ENCODE assay signal across 16 cellular contexts in genomic region chr15:85495096-85495495, GRCh38.
DNase-seq lines count a peak whose midpoint lies in the region; ATAC-seq and TF ChIP-seq lines count a peak whose summit lies in the region.
"Had no signal": no experiment of that assay in that cellular context is flagged by ENCODE, and none has a peak within 500 bp of the region (broad histone marks: within the 10 kb centered on the region; RNA-seq: fewer than 3 reads in every experiment).

No MANE protein-coding gene starts in this region.

- H3K27me3 ChIP-seq in SK-N-SH (ENCODE audit: insufficient read depth), result no peaks in the 10 kb centered on the region
- H3K27me3 ChIP-seq: tibial artery had no signal

- peaks cover 7 to 49% of the 10 kb centered on the region in 2 experiments; a peak in 3 of 4 replicates for H3K4me1 ChIP-seq in SK-N-SH (ENCODE audit: control insufficient read depth in 1 of 2, insufficient read depth in 2 of 2, low read depth in 1 of 2, low read length in 1 of 2)

- no peak overlapping the region for H3K4me3 ChIP-seq in SK-N-SH (ENCODE audit: low read depth in 2 of 2, low read length in 1 of 2)
- H3K4me3 ChIP-seq: tibial artery had no signal

- DNase-seq in SK-N-SH (no peak), kidney tubule cell (ENCODE audit: low spot score) (peak; percentile 50), HPDE6-E6E7 (ENCODE audit: extremely low spot score) (no peak), NCI-H2081 treated with DMSO at 0.1 percent for 48 hours (lab: John Stamatoyannopoulos, UW) (no peak)
- DNase-seq: activated CD4-positive, alpha-beta memory T cell treated with anti-CD3 and anti-CD28 coated beads for 36 hours; activated T-cell treated with anti-CD3 and anti-CD28 coated beads, Interleukin-2, amount 50 U/mL, for 1 hour; NK-92 treated with Interleukin-12 subunit alpha and Interleukin-12 subunit beta, amount 100 ng/mL, for 24 hours; tibial artery had no signal

- no peak for ATAC-seq in SK-N-SH treated with all-trans-retinoic acid at 6 μM for 48 hours
- no peak for ATAC-seq in stimulated activated memory B cell treated with anti-CD40 and anti-IgM and Interleukin-4, amounts not matched to agents 10 μg/mL and 1 μg/mL and 100 μg/mL, for 72 hours
- no peak for ATAC-seq in GM21515 (IDR thresholded peaks at IDR 0.05; ENCODE audit: unreplicated experiment)
- ATAC-seq: activated naive CD4-positive, alpha-beta T cell treated with anti-CD3 and anti-CD28 coated beads, Interleukin-2, amount 50 U/mL, for 72 hours; stimulated activated effector memory CD8-positive, alpha-beta T cell treated with anti-CD3 and anti-CD28 coated beads, Interleukin-12 subunit alpha, Interleukin-12 subunit beta, amount 100 ng/mL, for 72 hours had no signal

- H3K9me3 ChIP-seq in SK-N-SH, result no peaks in the 10 kb centered on the region
- H3K9me3 ChIP-seq: tibial artery had no signal

- no peaks in the 10 kb centered on the region for H3K9me2 ChIP-seq in SK-N-SH

- no peaks in the 10 kb centered on the region for H3K36me3 ChIP-seq in SK-N-SH (replicated peaks in 1 of 2; ENCODE audit: control insufficient read depth in 1 of 2, insufficient read depth in 2 of 2, low read length in 1 of 2)
- H3K36me3 ChIP-seq: tibial artery had no signal

- CTCF ChIA-PET in SK-N-SH (lab: Yijun Ruan, JAX), result interaction anchor here (2.0 to 3.3 kb wide), 3 partner anchors 9 to 198 kb away, joined by 8 to 21 read pairs (median 12); no protein-coding TSS in a partner anchor

- TF ChIP-seq CTCF in SK-N-SH (IDR thresholded peaks at IDR 0.05) (no peak), VCaP (conservative IDR thresholded peaks at IDR 0.05) (no peak)

- peak overlapping the region; percentile 73 to 98; a peak in 3 of 4 replicates for H3K27ac ChIP-seq in SK-N-SH (ENCODE audit: low read depth in 2 of 2, low read length in 1 of 2)
- peak overlapping the region; percentile 83 for H3K27ac ChIP-seq in VCaP
- H3K27ac ChIP-seq: C4-2B, RWPE1, tibial artery had no signal

- peaks cover 90% of the 10 kb centered on the region for H3K4me1 Mint-ChIP-seq in stimulated activated memory B cell treated with anti-CD40 and anti-IgM and Interleukin-4, amounts not matched to agents 10 μg/mL and 1 μg/mL and 100 μg/mL, for 72 hours

- no peaks in the 10 kb centered on the region for H4K20me1 ChIP-seq in SK-N-SH (ENCODE audit: insufficient read depth)

- POLR2A ChIA-PET in SK-N-SH (lab: Yijun Ruan, JAX), result no interaction called here

- H3F3A ChIP-seq in SK-N-SH (replicated peaks; ENCODE audit: insufficient read depth), result peaks cover 4% of the 10 kb centered on the region

- peak overlapping the region; percentile 44 for H3K27ac Mint-ChIP-seq in stimulated activated memory B cell treated with anti-CD40 and anti-IgM and Interleukin-4, amounts not matched to agents 10 μg/mL and 1 μg/mL and 100 μg/mL, for 72 hours
- H3K27ac Mint-ChIP-seq: activated CD4-positive, alpha-beta memory T cell treated with anti-CD3 and anti-CD28 coated beads for 36 hours; activated naive CD4-positive, alpha-beta T cell treated with anti-CD3 and anti-CD28 coated beads, Interleukin-2, amount 50 U/mL, for 72 hours had no signal

- no peak overlapping the region for H2AFZ ChIP-seq in SK-N-SH (ENCODE audit: low read depth)

- H3K27me3 Mint-ChIP-seq in stimulated activated memory B cell treated with anti-CD40 and anti-IgM and Interleukin-4, amounts not matched to agents 10 μg/mL and 1 μg/mL and 100 μg/mL, for 72 hours, result no peaks in the 10 kb centered on the region
- H3K27me3 Mint-ChIP-seq: activated CD4-positive, alpha-beta memory T cell treated with anti-CD3 and anti-CD28 coated beads for 36 hours had no signal

- peaks cover 14% of the 10 kb centered on the region for H3K36me3 Mint-ChIP-seq in stimulated activated memory B cell treated with anti-CD40 and anti-IgM and Interleukin-4, amounts not matched to agents 10 μg/mL and 1 μg/mL and 100 μg/mL, for 72 hours
- H3K36me3 Mint-ChIP-seq: activated CD4-positive, alpha-beta memory T cell treated with anti-CD3 and anti-CD28 coated beads for 36 hours; activated naive CD4-positive, alpha-beta T cell treated with anti-CD3 and anti-CD28 coated beads, Interleukin-2, amount 50 U/mL, for 72 hours; stimulated activated effector memory CD8-positive, alpha-beta T cell treated with anti-CD3 and anti-CD28 coated beads, Interleukin-12 subunit alpha, Interleukin-12 subunit beta, amount 100 ng/mL, for 72 hours had no signal

- H3K79me2 ChIP-seq in SK-N-SH (ENCODE audit: insufficient read depth), result peaks cover 44% of the 10 kb centered on the region

- no peak for TF ChIP-seq RAD21 in SK-N-SH (IDR thresholded peaks at IDR 0.05; ENCODE audit: low read length)

- no peak overlapping the region for H3K4me3 Mint-ChIP-seq in stimulated activated memory B cell treated with anti-CD40 and anti-IgM and Interleukin-4, amounts not matched to agents 10 μg/mL and 1 μg/mL and 100 μg/mL, for 72 hours
- H3K4me3 Mint-ChIP-seq: activated CD4-positive, alpha-beta memory T cell treated with anti-CD3 and anti-CD28 coated beads for 36 hours; stimulated activated effector memory CD8-positive, alpha-beta T cell treated with anti-CD3 and anti-CD28 coated beads, Interleukin-12 subunit alpha, Interleukin-12 subunit beta, amount 100 ng/mL, for 72 hours had no signal

- H3K4me2 ChIP-seq in SK-N-SH, result no peak overlapping the region

- H3K9ac ChIP-seq in SK-N-SH, result no peak overlapping the region

- no peak for TF ChIP-seq EP300 in SK-N-SH (IDR thresholded peaks at IDR 0.05; ENCODE audit: borderline replicate concordance in 1 of 2, low read depth in 1 of 2, low read length in 1 of 2)

- H3K9me3 Mint-ChIP-seq in stimulated activated memory B cell treated with anti-CD40 and anti-IgM and Interleukin-4, amounts not matched to agents 10 μg/mL and 1 μg/mL and 100 μg/mL, for 72 hours, result no peaks in the 10 kb centered on the region
- H3K9me3 Mint-ChIP-seq: activated CD4-positive, alpha-beta memory T cell treated with anti-CD3 and anti-CD28 coated beads for 36 hours; activated naive CD4-positive, alpha-beta T cell treated with anti-CD3 and anti-CD28 coated beads, Interleukin-2, amount 50 U/mL, for 72 hours; stimulated activated effector memory CD8-positive, alpha-beta T cell treated with anti-CD3 and anti-CD28 coated beads, Interleukin-12 subunit alpha, Interleukin-12 subunit beta, amount 100 ng/mL, for 72 hours had no signal

- WGBS in SK-N-SH (ENCODE audit: low lambda C conversion rate), result 53% methylated on average over 3 of the region's 3 CpGs

TF ChIP-seq in SK-N-SH, 30 proteins besides CTCF, POLR2A, EP300 and RAD21:
- no peak for TF ChIP-seq TEAD4 (IDR thresholded peaks at IDR 0.05; ENCODE audit: borderline replicate concordance, insufficient read depth)
TF ChIP-seq in SK-N-SH: peak in this region for 0.

TF ChIP-seq in SK-N-SH treated with all-trans-retinoic acid at 6 μM for 48 hours, 23 proteins besides CTCF, POLR2A, EP300 and RAD21 (continues in another document):
- TF ChIP-seq ZFP3 (CRISPR knock-in tag; IDR thresholded peaks at IDR 0.05), result no peak
- TF ChIP-seq TSHZ2 (CRISPR knock-in tag; IDR thresholded peaks at IDR 0.05), result no peak
- TF ChIP-seq SNAI2 (CRISPR knock-in tag; IDR thresholded peaks at IDR 0.05), result no peak
- TF ChIP-seq OSR1 (CRISPR knock-in tag; IDR thresholded peaks at IDR 0.05), result no peak
- TF ChIP-seq CSRNP3 (CRISPR knock-in tag; IDR thresholded peaks at IDR 0.05), result no peak
- no peak for TF ChIP-seq ISL1 (CRISPR knock-in tag; IDR thresholded peaks at IDR 0.05)
- TF ChIP-seq ZC3H10 (CRISPR knock-in tag; IDR thresholded peaks at IDR 0.05), result no peak
- no peak for TF ChIP-seq ARNTL (CRISPR knock-in tag; IDR thresholded peaks at IDR 0.05; ENCODE audit: borderline replicate concordance, low read depth)
- TF ChIP-seq GLIS3 (CRISPR knock-in tag; IDR thresholded peaks at IDR 0.05), result no peak
